ENCODE assay signal across 1 cellular context in genomic region chr10:3485287-3485686, GRCh38.
TF ChIP-seq lines count a peak whose summit lies in the region.

No MANE protein-coding gene starts in this region.

TF ChIP-seq in IMR-90, 13 proteins besides CTCF, POLR2A, EP300 and RAD21:
- TF ChIP-seq FOS (IDR thresholded peaks at IDR 0.05; ENCODE audit: low read depth, low read length) = no peak
- TF ChIP-seq ELK1 (IDR thresholded peaks at IDR 0.05; ENCODE audit: borderline replicate concordance, low read depth, low read length) = no peak
- TF ChIP-seq MAZ (IDR thresholded peaks at IDR 0.05; ENCODE audit: borderline replicate concordance, low read depth, low read length) = no peak
- TF ChIP-seq MAFK (IDR thresholded peaks at IDR 0.05; ENCODE audit: low read depth, low read length) = no peak
- TF ChIP-seq CHD1 (IDR thresholded peaks at IDR 0.05; ENCODE audit: low read depth, low read length) = no peak
- TF ChIP-seq RFX5 (IDR thresholded peaks at IDR 0.05; ENCODE audit: low read depth, low read length) = no peak
